Comparison of ENCODE assay signal across 19 cellular contexts in the genomic region with DNA sequence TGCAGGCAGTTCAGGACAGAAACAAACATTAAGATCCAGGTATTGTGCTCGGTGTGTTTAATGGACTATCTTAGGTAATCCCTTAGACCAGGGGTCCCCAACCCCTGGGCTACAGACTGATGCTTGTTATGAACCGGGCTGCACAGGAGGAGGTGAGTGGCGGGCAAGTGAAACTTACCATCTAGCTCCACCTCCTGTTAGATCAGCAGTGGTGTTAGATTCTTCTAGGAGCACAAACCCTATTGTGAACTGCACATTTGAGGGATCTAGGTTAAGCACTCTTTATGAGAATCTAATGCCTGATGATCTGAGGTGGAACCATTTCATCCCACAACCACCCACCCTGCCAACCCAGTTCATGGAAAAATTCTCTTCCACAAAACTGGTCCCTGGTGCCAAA. TPM values are rescaled to one million over a fixed set of nuclear protein-coding genes. Genes with fewer than 3 reads are reported as not detected.
A peak's percentile ranks its signal among the peaks of the same experiment; 100 is the strongest.
DNase-seq lines count a peak whose midpoint lies in the region; ATAC-seq and TF ChIP-seq lines count a peak whose summit lies in the region.
"Had no signal": no experiment of that assay in that cellular context is flagged by ENCODE, and none has a peak within 500 bp of the region (broad histone marks: within the 10 kb centered on the region; RNA-seq: fewer than 3 reads in every experiment).

No MANE protein-coding gene starts in this region.

- H3K4me1 ChIP-seq in SK-N-SH (ENCODE audit: control insufficient read depth in 1 of 2, insufficient read depth in 2 of 2, low read depth in 1 of 2, low read length in 1 of 2) (no peaks in the 10 kb centered on the region), Karpas-422 (ENCODE audit: low read length) (no peaks in the 10 kb centered on the region)
- H3K4me1 ChIP-seq: A549, BLaER1, HAP-1 had no signal

- CTCF ChIA-PET in SK-N-SH (lab: Yijun Ruan, JAX) = no interaction called here

- DNase-seq in SK-N-SH (no peak), Karpas-422 (peak; percentile 56), coronary artery (ENCODE audit: low spot score) (no peak), amygdala (lab: John Stamatoyannopoulos, UW) (no peak)
- DNase-seq: AML-193; CD4-positive, CD25-positive, alpha-beta regulatory T cell; DMS79; HFFc6; KG1 had no signal

- H3K9me3 ChIP-seq in SK-N-SH (no peaks in the 10 kb centered on the region), Karpas-422 (ENCODE audit: low read length) (no peaks in the 10 kb centered on the region)
- H3K9me3 ChIP-seq: BLaER1, HAP-1 had no signal

- H2AFZ ChIP-seq in SK-N-SH (ENCODE audit: low read depth) = no peak overlapping the region
- no peak overlapping the region for H2AFZ ChIP-seq in Karpas-422 (ENCODE audit: low read length)

- 40% methylated on average over 3 of the region's 3 CpGs for WGBS in SK-N-SH (ENCODE audit: low lambda C conversion rate)

- no peak for TF ChIP-seq RAD21 in SK-N-SH (IDR thresholded peaks at IDR 0.05; ENCODE audit: low read length)

- H4K20me1 ChIP-seq in SK-N-SH (ENCODE audit: insufficient read depth) (no peaks in the 10 kb centered on the region), Karpas-422 (ENCODE audit: insufficient read depth, low read depth, low read length) (no peaks in the 10 kb centered on the region)
- H4K20me1 ChIP-seq: BLaER1 had no signal

- H3K4me2 ChIP-seq in SK-N-SH = no peak overlapping the region
- H3K4me2 ChIP-seq in Karpas-422 (ENCODE audit: low read depth, low read length, poor library complexity, severe bottlenecking) = no peak overlapping the region
- H3K4me2 ChIP-seq: A549, BLaER1 had no signal

- H3K27ac ChIP-seq in SK-N-SH (ENCODE audit: low read depth in 2 of 2, low read length in 1 of 2) (no peak overlapping the region), C4-2B (no peak overlapping the region), Karpas-422 (ENCODE audit: low read length) (no peak overlapping the region), VCaP (no peak overlapping the region), coronary artery (no peak overlapping the region)
- H3K27ac ChIP-seq: A549, BLaER1 had no signal

- POLR2A ChIA-PET in SK-N-SH (lab: Yijun Ruan, JAX) = no interaction called here

- TF ChIP-seq EP300 in SK-N-SH (IDR thresholded peaks at IDR 0.05; ENCODE audit: borderline replicate concordance in 1 of 2, low read depth in 1 of 2, low read length in 1 of 2) = no peak

- H3K79me2 ChIP-seq in SK-N-SH (ENCODE audit: insufficient read depth) (no peaks in the 10 kb centered on the region), Karpas-422 (ENCODE audit: low read length) (no peaks in the 10 kb centered on the region)

- H3K36me3 ChIP-seq in SK-N-SH (replicated peaks in 1 of 2; ENCODE audit: control insufficient read depth in 1 of 2, insufficient read depth in 2 of 2, low read length in 1 of 2) (no peaks in the 10 kb centered on the region), Karpas-422 (ENCODE audit: insufficient read depth, low read length) (no peaks in the 10 kb centered on the region)
- H3K36me3 ChIP-seq: BLaER1, HAP-1 had no signal

- H3K27me3 ChIP-seq in SK-N-SH (ENCODE audit: insufficient read depth) (no peaks in the 10 kb centered on the region), Karpas-422 (ENCODE audit: low read length) (no peaks in the 10 kb centered on the region)
- H3K27me3 ChIP-seq: BLaER1 had no signal

- no peaks in the 10 kb centered on the region for H3F3A ChIP-seq in SK-N-SH (replicated peaks; ENCODE audit: insufficient read depth)

- TF ChIP-seq CTCF in SK-N-SH (IDR thresholded peaks at IDR 0.05) = peak; percentile 17; the same call in 1 of the 2 replicates
- peak; percentile 14 for TF ChIP-seq CTCF in C4-2B (conservative IDR thresholded peaks at IDR 0.05)
- TF ChIP-seq CTCF in VCaP (conservative IDR thresholded peaks at IDR 0.05) = peak; percentile 52
- TF ChIP-seq CTCF in coronary artery (IDR thresholded peaks at IDR 0.05) = no peak

- H3K4me3 ChIP-seq in SK-N-SH (ENCODE audit: low read depth in 2 of 2, low read length in 1 of 2) (no peak overlapping the region), Karpas-422 (ENCODE audit: low read length) (no peak overlapping the region), coronary artery (no peak overlapping the region)
- H3K4me3 ChIP-seq: A549, BLaER1, GM12878, HAP-1 had no signal

- no peaks in the 10 kb centered on the region for H3K9me2 ChIP-seq in SK-N-SH
- no peaks in the 10 kb centered on the region for H3K9me2 ChIP-seq in Karpas-422 (replicated peaks; ENCODE audit: insufficient read depth, low read length)

- no peak overlapping the region for H3K9ac ChIP-seq in SK-N-SH
- no peak overlapping the region for H3K9ac ChIP-seq in Karpas-422 (ENCODE audit: low read length)
- H3K9ac ChIP-seq: BLaER1 had no signal

- ATAC-seq in SK-N-SH treated with all-trans-retinoic acid at 6 μM for 48 hours (no peak), GM18861 (IDR thresholded peaks at IDR 0.05; ENCODE audit: unreplicated experiment) (no peak)
- ATAC-seq: GM12878 had no signal

TF ChIP-seq in SK-N-SH, 30 proteins besides CTCF, POLR2A, EP300 and RAD21 (continues in another document):
- no peak for TF ChIP-seq SMC3 (IDR thresholded peaks at IDR 0.05; ENCODE audit: low read depth, low read length)
- no peak for TF ChIP-seq TEAD4 (IDR thresholded peaks at IDR 0.05; ENCODE audit: borderline replicate concordance, insufficient read depth)
- TF ChIP-seq CHD2 (IDR thresholded peaks at IDR 0.05; ENCODE audit: low read length, partially characterized antibody) = no peak
- no peak for TF ChIP-seq JUND (IDR thresholded peaks at IDR 0.05)
- TF ChIP-seq, protein P1, sequence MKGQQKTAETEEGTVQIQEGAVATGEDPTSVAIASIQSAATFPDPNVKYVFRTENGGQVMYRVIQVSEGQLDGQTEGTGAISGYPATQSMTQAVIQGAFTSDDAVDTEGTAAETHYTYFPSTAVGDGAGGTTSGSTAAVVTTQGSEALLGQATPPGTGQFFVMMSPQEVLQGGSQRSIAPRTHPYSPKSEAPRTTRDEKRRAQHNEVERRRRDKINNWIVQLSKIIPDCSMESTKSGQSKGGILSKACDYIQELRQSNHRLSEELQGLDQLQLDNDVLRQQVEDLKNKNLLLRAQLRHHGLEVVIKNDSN (IDR thresholded peaks at IDR 0.05; ENCODE audit: borderline replicate concordance, low read depth) = no peak
- no peak for TF ChIP-seq NRF1 (IDR thresholded peaks at IDR 0.05; ENCODE audit: low read depth, low read length)
- TF ChIP-seq FOXJ3 (CRISPR knock-in tag; IDR thresholded peaks at IDR 0.05) = no peak
- TF ChIP-seq TAF1 (IDR thresholded peaks at IDR 0.05; ENCODE audit: borderline replicate concordance, low read depth, low read length) = no peak
- no peak for TF ChIP-seq TCF12 (IDR thresholded peaks at IDR 0.05)
- TF ChIP-seq MAX (IDR thresholded peaks at IDR 0.05; ENCODE audit: low read depth) = no peak
- TF ChIP-seq MEF2A (IDR thresholded peaks at IDR 0.05; ENCODE audit: borderline replicate concordance, low read depth) = no peak

TF ChIP-seq in SK-N-SH treated with all-trans-retinoic acid at 6 μM for 48 hours, 23 proteins besides CTCF, POLR2A, EP300 and RAD21:
- no peak for TF ChIP-seq BACH2 (CRISPR knock-in tag; IDR thresholded peaks at IDR 0.05; ENCODE audit: borderline replicate concordance)
- TF ChIP-seq, protein P2, sequence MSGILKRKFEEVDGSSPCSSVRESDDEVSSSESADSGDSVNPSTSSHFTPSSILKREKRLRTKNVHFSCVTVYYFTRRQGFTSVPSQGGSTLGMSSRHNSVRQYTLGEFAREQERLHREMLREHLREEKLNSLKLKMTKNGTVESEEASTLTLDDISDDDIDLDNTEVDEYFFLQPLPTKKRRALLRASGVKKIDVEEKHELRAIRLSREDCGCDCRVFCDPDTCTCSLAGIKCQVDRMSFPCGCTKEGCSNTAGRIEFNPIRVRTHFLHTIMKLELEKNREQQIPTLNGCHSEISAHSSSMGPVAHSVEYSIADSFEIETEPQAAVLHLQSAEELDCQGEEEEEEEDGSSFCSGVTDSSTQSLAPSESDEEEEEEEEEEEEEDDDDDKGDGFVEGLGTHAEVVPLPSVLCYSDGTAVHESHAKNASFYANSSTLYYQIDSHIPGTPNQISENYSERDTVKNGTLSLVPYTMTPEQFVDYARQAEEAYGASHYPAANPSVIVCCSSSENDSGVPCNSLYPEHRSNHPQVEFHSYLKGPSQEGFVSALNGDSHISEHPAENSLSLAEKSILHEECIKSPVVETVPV (CRISPR knock-in tag; IDR thresholded peaks at IDR 0.05) = no peak

RNA-seq across cellular contexts. Expression of gene ASIC2, which starts 37.8 kb away (rescaled TPM):
- 0.08 and 0.13 TPM in 2 replicates for polyA plus RNA-seq in SK-N-SH (2012; rRNA removed)
- 0.05 and 0.09 TPM in 2 replicates for polyA plus RNA-seq in SK-N-SH (2012; cell fraction: cytosol; rRNA removed)
- polyA plus RNA-seq in SK-N-SH (2012; cell fraction: nucleus; rRNA removed) = 0.04 and 0.08 TPM in 2 replicates
- total RNA-seq in Karpas-422 (2014; rRNA removed; shearing (Covaris generic); ENCODE audit: low replicate concordance) = not detected in 2 replicates
- total RNA-seq: CD4-positive, CD25-positive, alpha-beta regulatory T cell; G401; GM12878; HFFc6 had no signal
- polyA plus RNA-seq: CD4-positive, CD25-positive, alpha-beta regulatory T cell; GM12878; IgD-negative memory B cell had no signal
